19 cellular contexts compared by ENCODE assay signal in genomic region chr5:75234251-75234650, GRCh38.
"Had no signal": no experiment of that assay in that cellular context is flagged by ENCODE, and none has a peak within 500 bp of the region (broad histone marks: within the 10 kb centered on the region; RNA-seq: fewer than 3 reads in every experiment).

No MANE protein-coding gene starts in this region.

- H3K9me3 ChIP-seq: left lung, prostate gland, right atrium auricular region, thyroid gland had no signal

- H3K27me3 ChIP-seq: left lung, right atrium auricular region, thyroid gland had no signal

- H3K4me1 ChIP-seq: left lung, prostate gland had no signal

- DNase-seq: activated CD4-positive, alpha-beta T cell treated with anti-CD3 and anti-CD28 coated beads, Interleukin-2, amount 50 U/mL, for 4 hours; activated CD8-positive, alpha-beta memory T cell treated with anti-CD3 and anti-CD28 coated beads, Interleukin-2, amount 50 U/mL, for 48 hours; activated naive CD4-positive, alpha-beta T cell treated with Interleukin-2 at 50 U/mL for 16 hours; activated naive CD8-positive, alpha-beta T cell treated with anti-CD3 and anti-CD28 coated beads for 36 hours; activated T-cell treated with anti-CD3 and anti-CD28 coated beads, Interleukin-2, amount 50 U/mL, for 4 hours; cerebellar nuclear complex; cortex of kidney; endodermal cell; foreskin melanocyte; left lung; naive thymus-derived CD8-positive, alpha-beta T cell; stimulated activated CD4-positive, alpha-beta T cell treated with anti-CD3 and anti-CD28 coated beads, Interleukin-12 subunit alpha, Interleukin-12 subunit beta, amount 100 ng/mL, for 4 hours; substantia nigra; T1000; thyroid gland had no signal

- ATAC-seq: activated T-cell treated with anti-CD3 and anti-CD28 coated beads, Interleukin-2, amount 50 U/mL, for 4 hours; left lung; naive thymus-derived CD8-positive, alpha-beta T cell; WTC11 had no signal

- H3K27ac ChIP-seq: left lung, prostate gland, right atrium auricular region, thyroid gland had no signal

- H3K4me3 ChIP-seq: left lung, lung, prostate gland, right atrium auricular region, thyroid gland had no signal

- H3K36me3 ChIP-seq: left lung, prostate gland, right atrium auricular region, thyroid gland had no signal
